In genomic region chr18:23718731-23719130, GRCh38 we compare ENCODE assay signal across 1 cellular context.
TF ChIP-seq lines count a peak whose summit lies in the region.

No MANE protein-coding gene starts in this region.

TF ChIP-seq in HCT116, 20 proteins besides CTCF, POLR2A, EP300 and RAD21 (continued from another document):
- no peak for TF ChIP-seq ZBTB33 (IDR thresholded peaks at IDR 0.05; ENCODE audit: extremely low read depth, insufficient replicate concordance, low read length)
- TF ChIP-seq EZH2phosphoT487 (IDR thresholded peaks at IDR 0.05; ENCODE audit: borderline replicate concordance) = no peak
- no peak for TF ChIP-seq ZFX (IDR thresholded peaks at IDR 0.05)
- no peak for TF ChIP-seq CEBPB (IDR thresholded peaks at IDR 0.05; ENCODE audit: low read depth)
